Comparison of ENCODE assay signal across 8 cellular contexts in the genomic region with DNA sequence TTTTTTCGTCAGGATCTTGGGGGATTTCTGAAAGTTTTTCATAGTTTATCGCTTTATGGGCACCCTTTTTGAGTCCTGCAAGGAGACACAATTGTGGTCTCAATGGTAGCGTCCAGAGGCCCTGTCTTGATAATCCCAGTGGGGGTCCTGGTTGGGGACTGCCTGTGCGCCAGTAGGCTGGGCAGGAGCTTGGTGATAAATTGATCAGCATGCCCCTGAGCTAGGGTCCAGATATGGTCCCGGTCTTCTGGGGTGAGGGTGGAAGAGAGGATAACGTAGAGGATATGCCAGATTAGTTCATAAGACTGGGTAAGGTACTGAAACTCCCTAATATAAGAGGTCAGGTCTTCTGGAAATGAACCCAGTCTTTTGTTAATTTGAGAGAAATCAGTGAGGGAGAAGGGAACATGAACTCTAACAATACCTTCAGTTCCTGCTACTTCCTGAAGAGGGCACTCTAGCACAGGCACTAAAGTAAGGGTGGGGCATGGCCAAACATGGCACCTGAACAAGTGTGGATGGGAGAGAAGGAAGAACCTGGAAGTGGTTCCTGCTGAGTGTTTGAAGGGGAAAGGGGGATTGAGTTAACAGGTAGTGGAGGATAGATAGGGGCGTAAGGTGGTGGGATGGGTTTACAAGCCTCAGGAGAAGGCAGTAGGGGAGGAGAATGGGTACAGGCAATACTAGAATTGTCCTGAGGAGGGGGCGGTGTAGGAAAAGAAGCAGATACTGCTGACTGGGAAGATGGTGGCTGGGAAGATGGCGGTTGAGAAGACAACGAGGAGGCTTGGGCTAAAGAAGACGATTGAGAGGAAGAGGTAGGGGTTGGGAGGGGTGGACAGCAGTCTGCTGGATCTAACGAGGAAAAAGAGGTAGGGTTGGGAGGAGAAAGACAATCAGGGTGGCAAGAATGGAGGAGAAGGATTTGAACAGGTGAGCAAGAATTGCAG. TPM values are rescaled to one million over a fixed set of nuclear protein-coding genes. Genes with fewer than 3 reads are reported as not detected.
DNase-seq lines count a peak whose midpoint lies in the region; ATAC-seq and TF ChIP-seq lines count a peak whose summit lies in the region.

No MANE protein-coding gene starts in this region.

- peak; percentile 60 for TF ChIP-seq CTCF in GM10266 (IDR thresholded peaks at IDR 0.05; ENCODE audit: control insufficient read depth, insufficient read depth, low read depth, missing control alignments)
- TF ChIP-seq CTCF in brain (conservative IDR thresholded peaks at IDR 0.05): peak; percentile 11 to 38
- TF ChIP-seq CTCF in mesothelial cell of epicardium (IDR thresholded peaks at IDR 0.05; ENCODE audit: unreplicated experiment): peak; percentile 32

- H3K4me1 Mint-ChIP-seq in brain (peaks cover 39% of the 10 kb centered on the region), mesothelial cell of epicardium (peaks cover 24% of the 10 kb centered on the region)

- H3K36me3 Mint-ChIP-seq in brain (peaks cover 91% of the 10 kb centered on the region), mesothelial cell of epicardium (peaks cover 31% of the 10 kb centered on the region)

- H3K9me3 Mint-ChIP-seq in brain (no peaks in the 10 kb centered on the region), mesothelial cell of epicardium (no peaks in the 10 kb centered on the region)

- H3K4me3 Mint-ChIP-seq in brain: no peak overlapping the region
- H3K4me3 Mint-ChIP-seq in mesothelial cell of epicardium: no peak overlapping the region

- in situ Hi-C loops in ACHN (cut with HindIII; ENCODE audit: low pct_ligation_motif_present, low pct_unique_long_range_greater_than_20kb, low sequenced_read_pairs): no loop called here

- H3K27me3 Mint-ChIP-seq in brain (no peaks in the 10 kb centered on the region), mesothelial cell of epicardium (ENCODE audit: low read depth) (no peaks in the 10 kb centered on the region)

- DNase-seq in ACHN (peak; percentile 51), GM10266 (ENCODE audit: extremely low spot score) (peak; percentile 67), NCI-H1417 treated with DMSO at 0.1 percent for 48 hours (lab: John Stamatoyannopoulos, UW) (peak; percentile 13), SKM-1 treated with dmso at 0.1 percent for 144 hours (lab: John Stamatoyannopoulos, UW; ENCODE audit: unreplicated experiment) (peak; percentile 59), mesothelial cell of epicardium (ENCODE audit: low spot score in 2 of 2, unreplicated experiment in 2 of 2) (no peak), foreskin melanocyte (no peak)

- no peak for ATAC-seq in GM21367 (IDR thresholded peaks at IDR 0.05; ENCODE audit: unreplicated experiment)

- H3K27ac Mint-ChIP-seq in brain (peak overlapping the region in 2 of 5 experiments; percentile 13 to 29), mesothelial cell of epicardium (no peak overlapping the region)

RNA-seq across cellular contexts. Expression of a gene that starts 33.8 kb away (rescaled TPM):
- 10.2 TPM for polyA plus RNA-seq in brain (ENCODE audit: insufficient read depth, low read depth, low replicate concordance)
- total RNA-seq in mesothelial cell of epicardium: 1.4 to 1.9 TPM (median 1.7 TPM) in 3 replicates

RNA-seq across cellular contexts. Expression of a gene that starts 46.8 kb away (rescaled TPM):
- 19.7 TPM for polyA plus RNA-seq in brain (ENCODE audit: insufficient read depth, low read depth, low replicate concordance)
- 44.3 to 55.5 TPM (median 51.9 TPM) in 3 replicates for total RNA-seq in mesothelial cell of epicardium

Comparison
In these comparisons a context has a peak if more than half of its experiments do, and no peak if none do; other contexts are left out.
1. DNase-seq: peak in ACHN (single experiment), GM10266 (single experiment), NCI-H1417 treated with DMSO at 0.1 percent for 48 hours (single experiment) and SKM-1 treated with dmso at 0.1 percent for 144 hours (single experiment); none in mesothelial cell of epicardium (0 of 2) and foreskin melanocyte (single experiment).
2. Peak in every context shown above with its lines, with median percentiles within 50 percentile points of each other: CTCF ChIP-seq.